In genomic region chr22:41241133-41241676, GRCh38 we compare ENCODE assay signal across 1 cellular context.
TF ChIP-seq lines count a peak whose summit lies in the region.

No MANE protein-coding gene starts in this region.

TF ChIP-seq in K562, 482 proteins besides CTCF, POLR2A, EP300 and RAD21:
- TF ChIP-seq CREB1 (IDR thresholded peaks at IDR 0.05) (no peak), CREB1 (CRISPR knock-in tag; IDR thresholded peaks at IDR 0.05) (no peak), BRF1 (IDR thresholded peaks at IDR 0.05; ENCODE audit: borderline replicate concordance, extremely low read depth, insufficient read length) (no peak), ILF3 (IDR thresholded peaks at IDR 0.05; ENCODE audit: borderline replicate concordance) (no peak), RBM25 (IDR thresholded peaks at IDR 0.05; ENCODE audit: low read depth, low read length, severe bottlenecking) (peak; percentile 47), POLR2G (IDR thresholded peaks at IDR 0.05; ENCODE audit: low read depth, low read length) (peak; percentile 34; the same call in 1 of the 2 replicates), CBFA2T3 (IDR thresholded peaks at IDR 0.05) (no peak), MTA2 (IDR thresholded peaks at IDR 0.05; ENCODE audit: low read depth) (no peak), FOXK2 (conservative IDR thresholded peaks at IDR 0.05 in 1 of 2, IDR thresholded peaks at IDR 0.05 in 1 of 2; ENCODE audit: low read depth in 2 of 2) (no peak), ZKSCAN1 (IDR thresholded peaks at IDR 0.05; ENCODE audit: low read depth, low read length) (peak; percentile 72), ZNF146 (CRISPR knock-in tag; IDR thresholded peaks at IDR 0.05; ENCODE audit: unreplicated experiment) (peak; percentile 68), HES1 (IDR thresholded peaks at IDR 0.05; ENCODE audit: low read depth) (no peak)
- TF ChIP-seq, protein P1, sequence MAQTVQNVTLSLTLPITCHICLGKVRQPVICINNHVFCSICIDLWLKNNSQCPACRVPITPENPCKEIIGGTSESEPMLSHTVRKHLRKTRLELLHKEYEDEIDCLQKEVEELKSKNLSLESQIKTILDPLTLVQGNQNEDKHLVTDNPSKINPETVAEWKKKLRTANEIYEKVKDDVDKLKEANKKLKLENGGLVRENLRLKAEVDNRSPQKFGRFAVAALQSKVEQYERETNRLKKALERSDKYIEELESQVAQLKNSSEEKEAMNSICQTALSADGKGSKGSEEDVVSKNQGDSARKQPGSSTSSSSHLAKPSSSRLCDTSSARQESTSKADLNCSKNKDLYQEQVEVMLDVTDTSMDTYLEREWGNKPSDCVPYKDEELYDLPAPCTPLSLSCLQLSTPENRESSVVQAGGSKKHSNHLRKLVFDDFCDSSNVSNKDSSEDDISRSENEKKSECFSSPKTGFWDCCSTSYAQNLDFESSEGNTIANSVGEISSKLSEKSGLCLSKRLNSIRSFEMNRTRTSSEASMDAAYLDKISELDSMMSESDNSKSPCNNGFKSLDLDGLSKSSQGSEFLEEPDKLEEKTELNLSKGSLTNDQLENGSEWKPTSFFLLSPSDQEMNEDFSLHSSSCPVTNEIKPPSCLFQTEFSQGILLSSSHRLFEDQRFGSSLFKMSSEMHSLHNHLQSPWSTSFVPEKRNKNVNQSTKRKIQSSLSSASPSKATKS (CRISPR knock-in tag; IDR thresholded peaks at IDR 0.05) = no peak
- TF ChIP-seq, protein P2, sequence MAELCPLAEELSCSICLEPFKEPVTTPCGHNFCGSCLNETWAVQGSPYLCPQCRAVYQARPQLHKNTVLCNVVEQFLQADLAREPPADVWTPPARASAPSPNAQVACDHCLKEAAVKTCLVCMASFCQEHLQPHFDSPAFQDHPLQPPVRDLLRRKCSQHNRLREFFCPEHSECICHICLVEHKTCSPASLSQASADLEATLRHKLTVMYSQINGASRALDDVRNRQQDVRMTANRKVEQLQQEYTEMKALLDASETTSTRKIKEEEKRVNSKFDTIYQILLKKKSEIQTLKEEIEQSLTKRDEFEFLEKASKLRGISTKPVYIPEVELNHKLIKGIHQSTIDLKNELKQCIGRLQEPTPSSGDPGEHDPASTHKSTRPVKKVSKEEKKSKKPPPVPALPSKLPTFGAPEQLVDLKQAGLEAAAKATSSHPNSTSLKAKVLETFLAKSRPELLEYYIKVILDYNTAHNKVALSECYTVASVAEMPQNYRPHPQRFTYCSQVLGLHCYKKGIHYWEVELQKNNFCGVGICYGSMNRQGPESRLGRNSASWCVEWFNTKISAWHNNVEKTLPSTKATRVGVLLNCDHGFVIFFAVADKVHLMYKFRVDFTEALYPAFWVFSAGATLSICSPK (IDR thresholded peaks at IDR 0.05; ENCODE audit: borderline replicate concordance) = no peak
